Comparison of ENCODE assay signal across 8 cellular contexts in the genomic region with DNA sequence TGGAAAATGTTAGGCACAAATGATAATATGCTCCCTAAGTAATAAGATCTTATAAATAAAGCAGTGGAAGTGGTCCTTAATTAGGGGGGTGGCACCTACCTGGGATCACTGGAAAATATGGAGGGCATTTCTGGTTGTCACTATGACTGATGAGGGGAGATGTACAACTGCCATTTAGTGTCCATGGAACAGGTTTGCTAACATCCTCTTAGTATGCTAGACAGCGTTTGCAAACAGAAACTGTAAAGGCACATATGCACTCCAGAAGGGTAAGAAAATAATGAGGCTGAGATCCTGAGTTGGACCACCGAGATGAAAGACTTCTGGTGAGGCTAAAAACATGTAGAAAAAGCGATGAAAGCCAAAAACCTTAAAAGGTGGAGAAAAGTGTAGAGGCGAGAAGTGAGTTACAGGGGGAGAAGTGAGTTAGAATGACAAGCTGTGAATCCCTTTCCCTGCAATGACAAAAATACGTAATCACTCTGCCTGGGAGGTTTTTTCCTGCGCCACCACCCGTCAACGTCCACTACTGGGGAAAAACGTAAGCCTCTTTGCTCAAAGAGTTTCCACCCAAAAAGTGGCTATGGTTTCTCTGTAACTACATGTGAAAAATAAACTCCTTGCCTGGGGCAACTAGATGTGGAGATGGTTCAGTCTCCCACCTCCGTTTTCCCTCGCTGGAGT. TPM values are rescaled to one million over a fixed set of nuclear protein-coding genes. Genes with fewer than 3 reads are reported as not detected.
DNase-seq lines count a peak whose midpoint lies in the region; ATAC-seq, FAIRE-seq and TF ChIP-seq lines count a peak whose summit lies in the region.

No MANE protein-coding gene starts in this region.

- CTCF ChIA-PET in activated CD8-positive, alpha-beta memory T cell treated with anti-CD3 and anti-CD28 coated beads, Interleukin-2, amount 10 ng/mL, durations not matched to agents 7 days and 5 days (lab: Charles Lee): interaction anchor here (2.0 to 3.4 kb wide), 2 partner anchors 48 to 202 kb away, joined by 4 to 31 read pairs; a partner anchor contains a TSS

- peaks cover 17% of the 10 kb centered on the region for H3K36me3 Mint-ChIP-seq in activated CD8-positive, alpha-beta memory T cell treated with anti-CD3 and anti-CD28 coated beads, Interleukin-2, amount 10 ng/mL, durations not matched to agents 7 days and 5 days

- FAIRE-seq in pancreas (lab: Jason Lieb, UNC): no peak

- H3K4me3 Mint-ChIP-seq in activated CD8-positive, alpha-beta memory T cell treated with anti-CD3 and anti-CD28 coated beads, Interleukin-2, amount 10 ng/mL, durations not matched to agents 7 days and 5 days: peak overlapping the region; percentile 90

- no peak for TF ChIP-seq CTCF in WERI-Rb-1 (IDR thresholded peaks at IDR 0.05; ENCODE audit: low read depth, low read length)
- no peak for TF ChIP-seq CTCF in fibroblast of villous mesenchyme (IDR thresholded peaks at IDR 0.05; ENCODE audit: insufficient read depth, low read depth, low read length)
- no peak for TF ChIP-seq CTCF in pancreas (IDR thresholded peaks at IDR 0.05)

- WGBS in pancreas, 2 donors: 1% methylated on average over 11 of the region's 11 CpGs

- H3K4me3 ChIP-seq in WERI-Rb-1 (ENCODE audit: low read depth, low read length) (peak overlapping the region; percentile 87), fibroblast of villous mesenchyme (ENCODE audit: low read depth, low read length) (peak overlapping the region; percentile 98), pancreas (peak overlapping the region; percentile 84 to 99 (median 93))

- intact Hi-C loops in pancreas (cut with DNase I): no loop called here

- H3K9me3 ChIP-seq in WERI-Rb-1 (ENCODE audit: severe bottlenecking) (no peaks in the 10 kb centered on the region), pancreas (no peaks in the 10 kb centered on the region)

- no peaks in the 10 kb centered on the region for H3K9me3 Mint-ChIP-seq in activated CD8-positive, alpha-beta memory T cell treated with anti-CD3 and anti-CD28 coated beads, Interleukin-2, amount 10 ng/mL, durations not matched to agents 7 days and 5 days (ENCODE audit: low read depth)

- H3K27ac ChIP-seq in WERI-Rb-1: peak overlapping the region; percentile 89
- peak overlapping the region; percentile 80 to 92 (median 90) for H3K27ac ChIP-seq in pancreas

- no peaks in the 10 kb centered on the region for H3K27me3 ChIP-seq in WERI-Rb-1 (ENCODE audit: insufficient read depth, low read depth, severe bottlenecking)
- no peaks in the 10 kb centered on the region for H3K27me3 ChIP-seq in pancreas

- no peaks in the 10 kb centered on the region for H3K27me3 Mint-ChIP-seq in activated CD8-positive, alpha-beta memory T cell treated with anti-CD3 and anti-CD28 coated beads, Interleukin-2, amount 10 ng/mL, durations not matched to agents 7 days and 5 days

- H3K36me3 ChIP-seq in WERI-Rb-1: peaks cover 14% of the 10 kb centered on the region
- peaks cover 0 to 10% (median 0%) of the 10 kb centered on the region in 3 donors for H3K36me3 ChIP-seq in pancreas

- no peak for DNase-seq in activated CD8-positive, alpha-beta memory T cell treated with anti-CD3 and anti-CD28 coated beads, Interleukin-2, amount 10 ng/mL, durations not matched to agents 7 days and 5 days
- DNase-seq in activated CD8-positive, alpha-beta memory T cell treated with anti-CD3 and anti-CD28 coated beads for 24 hours: no peak
- DNase-seq in WERI-Rb-1 (no peak), fibroblast of villous mesenchyme (ENCODE audit: low read depth) (peak; percentile 51), pancreas (no peak), T1000 (lab: John Stamatoyannopoulos, UW) (no peak)

- H3K4me1 ChIP-seq in pancreas: peaks cover 8 to 27% (median 18%) of the 10 kb centered on the region in 3 donors

- H3K4me1 Mint-ChIP-seq in activated CD8-positive, alpha-beta memory T cell treated with anti-CD3 and anti-CD28 coated beads, Interleukin-2, amount 10 ng/mL, durations not matched to agents 7 days and 5 days: peaks cover 43% of the 10 kb centered on the region

- H3K27ac Mint-ChIP-seq in activated CD8-positive, alpha-beta memory T cell treated with anti-CD3 and anti-CD28 coated beads, Interleukin-2, amount 10 ng/mL, durations not matched to agents 7 days and 5 days: peak overlapping the region; percentile 100

- peak; percentile 1 for ATAC-seq in activated CD8-positive, alpha-beta memory T cell treated with anti-CD3 and anti-CD28 coated beads, Interleukin-2, amount 10 ng/mL, durations not matched to agents 7 days and 5 days
- peak; percentile 2 for ATAC-seq in HG03342 (IDR thresholded peaks at IDR 0.05; ENCODE audit: unreplicated experiment)
- ATAC-seq in pancreas: peak; percentile 5 to 21 (median 14)
- ATAC-seq in GM21360 (IDR thresholded peaks at IDR 0.05; ENCODE audit: unreplicated experiment): no peak

RNA-seq across cellular contexts. Expression of a gene that starts 0.8 kb away (rescaled TPM):
- total RNA-seq in activated CD8-positive, alpha-beta memory T cell treated with anti-CD3 and anti-CD28 coated beads, Interleukin-2, amount 10 ng/mL, durations not matched to agents 7 days and 5 days: 10 to 100 TPM; 45.4 to 46.4 TPM
- 39.0 and 44.9 TPM in 2 replicates for total RNA-seq in fibroblast of villous mesenchyme
- total RNA-seq in pancreas: 10 to 100 TPM; 13.2 to 30.8 (median 20.1) TPM
- 10 to 100 TPM; 22.4 to 22.6 TPM for polyA plus RNA-seq in pancreas

RNA-seq across cellular contexts. Expression of a gene that starts 0.8 kb away (rescaled TPM):
- total RNA-seq in activated CD8-positive, alpha-beta memory T cell treated with anti-CD3 and anti-CD28 coated beads, Interleukin-2, amount 10 ng/mL, durations not matched to agents 7 days and 5 days: 10 to 100 TPM; 55.2 to 73.3 TPM
- 58.0 and 91.1 TPM in 2 replicates for total RNA-seq in fibroblast of villous mesenchyme
- total RNA-seq in pancreas: 10 to 100 TPM; 18.1 to 36.5 (median 23.2) TPM
- polyA plus RNA-seq in pancreas: 10 to 100 TPM in 1 of 2 donors, 1 to 10 TPM in 1; 7.7 to 10.1 TPM
